Comparison of ENCODE assay signal across 1 cellular context in genomic region chr9:137074657-137075274, GRCh38.
A peak's percentile ranks its signal among the peaks of the same experiment; 100 is the strongest.
TF ChIP-seq lines count a peak whose summit lies in the region.

No MANE protein-coding gene starts in this region.

TF ChIP-seq in GM12878, 131 proteins besides CTCF, POLR2A, EP300 and RAD21 (continued from another document):
- TF ChIP-seq, protein P1, sequence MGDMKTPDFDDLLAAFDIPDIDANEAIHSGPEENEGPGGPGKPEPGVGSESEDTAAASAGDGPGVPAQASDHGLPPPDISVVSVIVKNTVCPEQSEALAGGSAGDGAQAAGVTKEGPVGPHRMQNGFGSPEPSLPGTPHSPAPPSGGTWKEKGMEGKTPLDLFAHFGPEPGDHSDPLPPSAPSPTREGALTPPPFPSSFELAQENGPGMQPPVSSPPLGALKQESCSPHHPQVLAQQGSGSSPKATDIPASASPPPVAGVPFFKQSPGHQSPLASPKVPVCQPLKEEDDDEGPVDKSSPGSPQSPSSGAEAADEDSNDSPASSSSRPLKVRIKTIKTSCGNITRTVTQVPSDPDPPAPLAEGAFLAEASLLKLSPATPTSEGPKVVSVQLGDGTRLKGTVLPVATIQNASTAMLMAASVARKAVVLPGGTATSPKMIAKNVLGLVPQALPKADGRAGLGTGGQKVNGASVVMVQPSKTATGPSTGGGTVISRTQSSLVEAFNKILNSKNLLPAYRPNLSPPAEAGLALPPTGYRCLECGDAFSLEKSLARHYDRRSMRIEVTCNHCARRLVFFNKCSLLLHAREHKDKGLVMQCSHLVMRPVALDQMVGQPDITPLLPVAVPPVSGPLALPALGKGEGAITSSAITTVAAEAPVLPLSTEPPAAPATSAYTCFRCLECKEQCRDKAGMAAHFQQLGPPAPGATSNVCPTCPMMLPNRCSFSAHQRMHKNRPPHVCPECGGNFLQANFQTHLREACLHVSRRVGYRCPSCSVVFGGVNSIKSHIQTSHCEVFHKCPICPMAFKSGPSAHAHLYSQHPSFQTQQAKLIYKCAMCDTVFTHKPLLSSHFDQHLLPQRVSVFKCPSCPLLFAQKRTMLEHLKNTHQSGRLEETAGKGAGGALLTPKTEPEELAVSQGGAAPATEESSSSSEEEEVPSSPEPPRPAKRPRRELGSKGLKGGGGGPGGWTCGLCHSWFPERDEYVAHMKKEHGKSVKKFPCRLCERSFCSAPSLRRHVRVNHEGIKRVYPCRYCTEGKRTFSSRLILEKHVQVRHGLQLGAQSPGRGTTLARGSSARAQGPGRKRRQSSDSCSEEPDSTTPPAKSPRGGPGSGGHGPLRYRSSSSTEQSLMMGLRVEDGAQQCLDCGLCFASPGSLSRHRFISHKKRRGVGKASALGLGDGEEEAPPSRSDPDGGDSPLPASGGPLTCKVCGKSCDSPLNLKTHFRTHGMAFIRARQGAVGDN (IDR thresholded peaks at IDR 0.05) = peak; percentile 97
TF ChIP-seq in GM12878: peak in this region for 12.
